30 cellular contexts compared by ENCODE assay signal in genomic region chr18:28408528-28408927, GRCh38.
"Had no signal": no experiment of that assay in that cellular context is flagged by ENCODE, and none has a peak within 500 bp of the region (broad histone marks: within the 10 kb centered on the region; RNA-seq: fewer than 3 reads in every experiment).

No MANE protein-coding gene starts in this region.

- DNase-seq: activated CD4-positive, alpha-beta memory T cell treated with anti-CD3 and anti-CD28 coated beads for 36 hours; activated CD4-positive, alpha-beta T cell treated with anti-CD3 and anti-CD28 coated beads for 36 hours; activated CD4-positive, alpha-beta T cell treated with anti-CD3 and anti-CD28 coated beads, Interleukin-2, amount 10 ng/mL, durations not matched to agents 24 days and 14 days; activated CD4-positive, CD25-positive, alpha-beta regulatory T cell; activated CD4-positive, CD25-positive, alpha-beta regulatory T cell treated with anti-CD3 and anti-CD28 coated beads, Interleukin-2, amount 50 U/mL, for 72 hours; activated CD8-positive, alpha-beta memory T cell treated with anti-CD3 and anti-CD28 coated beads, Interleukin-2, amount 10 ng/mL, durations not matched to agents 7 days and 5 days; activated CD8-positive, alpha-beta memory T cell treated with anti-CD3 and anti-CD28 coated beads, Interleukin-2, amount 50 U/mL, for 4 hours; activated CD8-positive, alpha-beta T cell treated with anti-CD3 and anti-CD28 coated beads, Interleukin-2, amount 10 ng/mL, durations not matched to agents 7 days and 5 days; activated effector memory CD4-positive, alpha-beta T cell treated with anti-CD3 and anti-CD28 coated beads, Interleukin-2, amount 50 U/mL, for 16 hours; activated naive CD4-positive, alpha-beta T cell treated with anti-CD3 and anti-CD28 coated beads for 36 hours; activated naive CD8-positive, alpha-beta T cell treated with anti-CD3 and anti-CD28 coated beads for 36 hours; activated naive CD8-positive, alpha-beta T cell treated with anti-CD3 and anti-CD28 coated beads, Interleukin-2, amount 50 U/mL, for 24 hours; activated T-cell treated with anti-CD3 and anti-CD28 coated beads, Interleukin-2, amount 50 U/mL, for 1 hour; activated T-cell treated with anti-CD3 and anti-CD28 coated beads, Interleukin-2, amount 50 U/mL, for 48 hours; adrenal gland; amygdala; aorta; central memory CD4-positive, alpha-beta T cell; cerebellar nuclear complex; colonic mucosa; effector memory CD4-positive, alpha-beta T cell; endodermal cell; erythroblast; foreskin keratinocyte; gastrocnemius medialis; glutamatergic neuron; T-helper 2 cell had no signal

- H3K9me3 ChIP-seq: adrenal gland, breast epithelium, colonic mucosa, esophagus muscularis mucosa, gastrocnemius medialis had no signal

- H3K27ac ChIP-seq: adrenal gland, breast epithelium, cardiac muscle cell, colonic mucosa, esophagus muscularis mucosa, foreskin keratinocyte, gastrocnemius medialis had no signal

- H3K36me3 ChIP-seq: adrenal gland, breast epithelium, cardiac muscle cell, colonic mucosa, esophagus muscularis mucosa, gastrocnemius medialis had no signal

- H3K4me1 ChIP-seq: adrenal gland, breast epithelium, colonic mucosa, esophagus muscularis mucosa, foreskin keratinocyte, gastrocnemius medialis had no signal

- H3K27me3 ChIP-seq: adrenal gland, breast epithelium, cardiac muscle cell, colonic mucosa, esophagus muscularis mucosa, foreskin keratinocyte, gastrocnemius medialis had no signal

- ATAC-seq: activated CD4-positive, alpha-beta T cell treated with anti-CD3 and anti-CD28 coated beads for 36 hours; activated CD8-positive, alpha-beta memory T cell treated with anti-CD3 and anti-CD28 coated beads, Interleukin-2, amount 10 ng/mL, durations not matched to agents 7 days and 5 days; activated CD8-positive, alpha-beta T cell treated with anti-CD3 and anti-CD28 coated beads, Interleukin-2, amount 10 ng/mL, durations not matched to agents 7 days and 5 days; activated naive CD8-positive, alpha-beta T cell treated with anti-CD3 and anti-CD28 coated beads, Interleukin-2, amount 50 U/mL, for 24 hours; foreskin keratinocyte; gastrocnemius medialis had no signal

- H3K4me3 ChIP-seq: adrenal gland, breast epithelium, cardiac muscle cell, colonic mucosa, esophagus muscularis mucosa, gastrocnemius medialis had no signal
